ENCODE assay signal across 8 cellular contexts in genomic region chr22:37848587-37849088, GRCh38. TPM values are rescaled to one million over a fixed set of nuclear protein-coding genes. Genes with fewer than 3 reads are reported as not detected.
DNase-seq lines count a peak whose midpoint lies in the region; ATAC-seq, FAIRE-seq and TF ChIP-seq lines count a peak whose summit lies in the region.

No MANE protein-coding gene starts in this region.

- dilution Hi-C loops in keratinocyte (cut with MboI; ENCODE audit: extremely low pct_ligation_motif_present, low sequenced_read_pairs), result no loop called here

- TF ChIP-seq CTCF in Calu3 (IDR thresholded peaks at IDR 0.05; ENCODE audit: unreplicated experiment) (no peak), MM.1S (IDR thresholded peaks at IDR 0.05; ENCODE audit: low read length) (no peak), adrenal gland (IDR thresholded peaks at IDR 0.05) (no peak), keratinocyte (optimal IDR thresholded peaks at IDR 0.05 in 1 of 3, IDR thresholded peaks at IDR 0.05 in 1 of 3, conservative IDR thresholded peaks at IDR 0.05 in 1 of 3; ENCODE audit: extremely low read depth in 1 of 3, insufficient read depth in 2 of 3, low read length in 3 of 3) (no peak), stomach (IDR thresholded peaks at IDR 0.05) (no peak)

- CTCF ChIA-PET in Calu3 (lab: Charles Lee), result no interaction called here

- H3K9me2 ChIP-seq in MM.1S (replicated peaks; ENCODE audit: insufficient read depth, low read length), result no peaks in the 10 kb centered on the region

- H3K9me3 ChIP-seq in MM.1S (replicated peaks; ENCODE audit: insufficient read depth, low read length) (no peaks in the 10 kb centered on the region), adrenal gland (replicated peaks in 1 of 3) (no peaks in the 10 kb centered on the region), keratinocyte (ENCODE audit: control insufficient read depth, low read depth, low read length) (no peaks in the 10 kb centered on the region), stomach (no peaks in the 10 kb centered on the region)

- TF ChIP-seq EP300 in stomach (IDR thresholded peaks at IDR 0.05), result no peak

- BruUV-seq in Calu3 (replicated peaks; lab: Mats Ljungman, UMichigan), result TSS peak; percentile 93

- H3K36me3 Mint-ChIP-seq in Calu3 (ENCODE audit: insufficient read depth, unreplicated experiment), result peaks cover 71% of the 10 kb centered on the region

- H3K79me2 ChIP-seq in MM.1S (ENCODE audit: low read length) (peaks cover 50% of the 10 kb centered on the region), keratinocyte (ENCODE audit: control insufficient read depth, insufficient read depth, low read length) (peaks cover 52% of the 10 kb centered on the region)

- H4K20me1 ChIP-seq in MM.1S (ENCODE audit: insufficient read depth, low read length), result no peaks in the 10 kb centered on the region
- peaks cover 4% of the 10 kb centered on the region for H4K20me1 ChIP-seq in keratinocyte (ENCODE audit: control insufficient read depth, extremely low read depth, insufficient read depth, low read length)

- H3K4me1 Mint-ChIP-seq in Calu3 (ENCODE audit: low read depth, unreplicated experiment), result peaks cover 24% of the 10 kb centered on the region

- no peaks in the 10 kb centered on the region for H3K9me1 ChIP-seq in keratinocyte (ENCODE audit: control insufficient read depth, extremely low read depth, insufficient read depth, low read length)

- H3K4me3 Mint-ChIP-seq in Calu3 (ENCODE audit: low read depth, unreplicated experiment), result peak overlapping the region; percentile 85

- TF ChIP-seq POLR2A in adrenal gland (IDR thresholded peaks at IDR 0.05) (no peak), stomach (IDR thresholded peaks at IDR 0.05) (no peak)

- WGBS in adrenal gland, 4 donors, result 34 to 42% (median 36%) methylated on average over 27 of the region's 27 CpGs
- 15 to 36% (median 27%) methylated on average over 27 of the region's 27 CpGs for WGBS in stomach, 5 donors

- intact Hi-C loops in Calu3 (cut with micrococcal nuclease; ENCODE audit: unreplicated experiment), result no loop called here
- intact Hi-C loops in adrenal gland (cut with DNase I), result no loop called here
- intact Hi-C loops in stomach (cut with DNase I; ENCODE audit: low total_unique reads), result no loop called here

- no peaks in the 10 kb centered on the region for H3K9me3 Mint-ChIP-seq in Calu3 (ENCODE audit: low read depth, unreplicated experiment)

- peaks cover 13% of the 10 kb centered on the region; the same call in 1 of the 2 replicates for H3F3A ChIP-seq in MM.1S (ENCODE audit: insufficient read depth, low read length)

- DNase-seq in Calu3 (no peak), MM.1S (no peak), adrenal gland (no peak), keratinocyte (ENCODE audit: low read depth, low spot score) (no peak), stomach (no peak), kidney glomerular epithelial cell (lab: John Stamatoyannopoulos, UW) (no peak)
- DNase-seq in effector CD8-positive, alpha-beta T cell (lab: John Stamatoyannopoulos, UW), result no peak

- H3K9ac ChIP-seq in MM.1S (ENCODE audit: low read length) (peak overlapping the region; percentile 87; the same call in 1 of the 2 replicates), keratinocyte (ENCODE audit: control insufficient read depth, extremely low read depth, insufficient read depth, low read length) (peak overlapping the region; percentile 83)

- H3K27ac Mint-ChIP-seq in Calu3 (ENCODE audit: unreplicated experiment), result peak overlapping the region; percentile 79

- peak overlapping the region; percentile 88 for H3K4me3 ChIP-seq in MM.1S (ENCODE audit: low read length)
- peak overlapping the region; percentile 0 to 85 (median 74) for H3K4me3 ChIP-seq in adrenal gland
- H3K4me3 ChIP-seq in keratinocyte (ENCODE audit: control insufficient read depth in 2 of 3, extremely low read depth in 1 of 3, insufficient read depth in 2 of 3, low read depth in 1 of 3, low read length in 3 of 3), result peak overlapping the region; percentile 70 to 85 (median 80)
- peak overlapping the region; percentile 74 to 92 (median 84) for H3K4me3 ChIP-seq in stomach

- H3K27ac ChIP-seq in MM.1S (ENCODE audit: low read length) (peak overlapping the region; percentile 60; the same call in 1 of the 2 replicates), adrenal gland (peak overlapping the region; percentile 64 to 96 (median 78)), keratinocyte (ENCODE audit: control insufficient read depth, insufficient read depth, low read length) (peak overlapping the region; percentile 91), stomach (peak overlapping the region; percentile 85 to 93 (median 92))

- H3K4me2 ChIP-seq in MM.1S (ENCODE audit: low read depth, low read length), result peak overlapping the region; percentile 77
- H3K4me2 ChIP-seq in keratinocyte (ENCODE audit: control insufficient read depth, extremely low read depth, insufficient read depth, low read depth, low read length), result peak overlapping the region; percentile 76

- peak overlapping the region; percentile 87 for H2AFZ ChIP-seq in MM.1S (ENCODE audit: low read length)
- peak overlapping the region; percentile 70 for H2AFZ ChIP-seq in keratinocyte (ENCODE audit: control insufficient read depth, low read length)

- FAIRE-seq in keratinocyte (lab: Jason Lieb, UNC), result no peak

- no peaks in the 10 kb centered on the region for H3K27me3 Mint-ChIP-seq in Calu3 (ENCODE audit: unreplicated experiment)

- ATAC-seq in GM18520 (IDR thresholded peaks at IDR 0.05; ENCODE audit: unreplicated experiment), result no peak

- H3K36me3 ChIP-seq in MM.1S (replicated peaks; ENCODE audit: insufficient read depth, low read length) (peaks cover 4% of the 10 kb centered on the region; the same call in 1 of the 2 replicates), adrenal gland (replicated peaks in 1 of 2) (peaks cover 0 to 21% of the 10 kb centered on the region in 2 donors), keratinocyte (ENCODE audit: control insufficient read depth in 2 of 2, extremely low read depth in 1 of 2, insufficient read depth in 2 of 2, low read length in 2 of 2) (peaks cover 13 to 24% of the 10 kb centered on the region in 2 experiments), stomach (peaks cover 19 to 30% (median 27%) of the 10 kb centered on the region in 4 donors)

- no peaks in the 10 kb centered on the region for H3K27me3 ChIP-seq in MM.1S (replicated peaks; ENCODE audit: insufficient read depth, low read length)
- no peaks in the 10 kb centered on the region for H3K27me3 ChIP-seq in adrenal gland
- H3K27me3 ChIP-seq in keratinocyte (ENCODE audit: control insufficient read depth, extremely low read depth, insufficient read depth, low read length), result no peaks in the 10 kb centered on the region
- no peaks in the 10 kb centered on the region for H3K27me3 ChIP-seq in stomach

- H3K4me1 ChIP-seq in MM.1S (ENCODE audit: low read length) (0 out of 2 replicates have a peak, but pooled peaks cover 4% of the 10 kb centered on the region), adrenal gland (replicated peaks in 1 of 2) (peaks cover 17 to 22% of the 10 kb centered on the region in 2 donors), keratinocyte (ENCODE audit: control insufficient read depth, extremely low read depth, insufficient read depth, low read length) (peaks cover 12% of the 10 kb centered on the region), stomach (peaks cover 24 to 51% (median 42%) of the 10 kb centered on the region in 4 donors)

RNA-seq across cellular contexts. Expression of gene EIF3L, which starts 0.6 kb away (rescaled TPM):
- total RNA-seq in Calu3 (2022) (287 and 402 TPM in 2 replicates), adrenal gland (100 to 1,000 TPM; 188 to 474 (median 396) TPM), stomach (100 to 1,000 TPM; 271 to 452 (median 385) TPM)
- polyA plus RNA-seq in adrenal gland (100 to 1,000 TPM; 210 to 425 (median 291) TPM), keratinocyte (517 to 639 TPM (median 592 TPM) in 3 replicates), stomach (100 to 1,000 TPM; 254 to 657 (median 378) TPM)
- polyA plus RNA-seq in keratinocyte (2011; ENCODE audit: low read depth), result 523 TPM
- 449 and 696 TPM in 2 replicates for polyA plus RNA-seq in keratinocyte (2011; cell fraction: cytosol; rRNA removed)
- 232 and 239 TPM in 2 replicates for polyA plus RNA-seq in keratinocyte (2011; cell fraction: nucleus; rRNA removed)
- polyA plus RNA-seq in keratinocyte (2012; ENCODE audit: low replicate concordance), result 521 and 631 TPM in 2 replicates
- polyA minus RNA-seq in keratinocyte, result 346 to 803 TPM (median 729 TPM) in 3 replicates
- 232 TPM for polyA minus RNA-seq in keratinocyte (2011; cell fraction: cytosol; rRNA and poly(A)+ RNA removed)
- polyA minus RNA-seq in keratinocyte (2011; cell fraction: nucleus; rRNA and poly(A)+ RNA removed), result 117 and 178 TPM in 2 replicates

RNA-seq across cellular contexts. Expression of gene ANKRD54, which starts 4.5 kb away (rescaled TPM):
- 23.9 and 27.1 TPM in 2 replicates for total RNA-seq in Calu3 (2022)
- total RNA-seq in adrenal gland, result 100 to 1,000 TPM in 1 of 8 donors, 10 to 100 TPM in 7; 24.0 to 114 (median 42.2) TPM
- polyA plus RNA-seq in adrenal gland, result 10 to 100 TPM; 32.9 to 44.1 (median 40.6) TPM
- 12.3 to 19.4 TPM (median 17.1 TPM) in 3 replicates for polyA plus RNA-seq in keratinocyte
- polyA plus RNA-seq in keratinocyte (2011; ENCODE audit: low read depth), result 8.2 TPM
- polyA plus RNA-seq in keratinocyte (2011; cell fraction: cytosol; rRNA removed), result 12.7 and 20.3 TPM in 2 replicates
- 20.8 and 24.7 TPM in 2 replicates for polyA plus RNA-seq in keratinocyte (2011; cell fraction: nucleus; rRNA removed)
- 14.2 and 16.9 TPM in 2 replicates for polyA plus RNA-seq in keratinocyte (2012; ENCODE audit: low replicate concordance)
- 15.0 to 57.4 TPM (median 21.8 TPM) in 3 replicates for polyA minus RNA-seq in keratinocyte
- polyA minus RNA-seq in keratinocyte (2011; cell fraction: cytosol; rRNA and poly(A)+ RNA removed), result 36.4 TPM
- polyA minus RNA-seq in keratinocyte (2011; cell fraction: nucleus; rRNA and poly(A)+ RNA removed), result 7.5 and 7.9 TPM in 2 replicates
- 100 to 1,000 TPM in 1 of 5 donors, 10 to 100 TPM in 3, 1 to 10 TPM in 1; 6.8 to 210 (median 18.3) TPM for total RNA-seq in stomach
- 10 to 100 TPM; 12.5 to 19.0 (median 14.8) TPM for polyA plus RNA-seq in stomach

RNA-seq across cellular contexts. Expression of gene GALR3, which starts 25.5 kb away (rescaled TPM):
- 0.31 TPM in 1 of 2 replicates, not detected in the other for total RNA-seq in Calu3 (2022)
- total RNA-seq in adrenal gland, result under 1 TPM in 1 of 8 donors, not detected in 7; 0.19 TPM
- not detected for polyA plus RNA-seq in adrenal gland
- polyA plus RNA-seq in keratinocyte, result not detected in 3 replicates
- polyA plus RNA-seq in keratinocyte (2011; ENCODE audit: low read depth), result not detected
- not detected in 2 replicates for polyA plus RNA-seq in keratinocyte (2011; cell fraction: cytosol; rRNA removed)
- not detected in 2 replicates for polyA plus RNA-seq in keratinocyte (2011; cell fraction: nucleus; rRNA removed)
- not detected in 2 replicates for polyA plus RNA-seq in keratinocyte (2012; ENCODE audit: low replicate concordance)
- polyA minus RNA-seq in keratinocyte, result not detected in 3 replicates
- not detected for polyA minus RNA-seq in keratinocyte (2011; cell fraction: cytosol; rRNA and poly(A)+ RNA removed)
- not detected in 2 replicates for polyA minus RNA-seq in keratinocyte (2011; cell fraction: nucleus; rRNA and poly(A)+ RNA removed)
- not detected for total RNA-seq in stomach
- not detected for polyA plus RNA-seq in stomach

RNA-seq across cellular contexts. Expression of gene GCAT, which starts 40.9 kb away (rescaled TPM):
- 22.7 and 29.9 TPM in 2 replicates for total RNA-seq in Calu3 (2022)
- total RNA-seq in adrenal gland, result 10 to 100 TPM; 20.5 to 87.9 (median 30.4) TPM
- polyA plus RNA-seq in adrenal gland, result 10 to 100 TPM; 18.2 to 37.2 (median 37.1) TPM
- 8.2 to 8.5 TPM (median 8.4 TPM) in 3 replicates for polyA plus RNA-seq in keratinocyte
- polyA plus RNA-seq in keratinocyte (2011; ENCODE audit: low read depth), result 9.2 TPM
- polyA plus RNA-seq in keratinocyte (2011; cell fraction: cytosol; rRNA removed), result 6.1 and 12.1 TPM in 2 replicates
- 6.6 and 8.2 TPM in 2 replicates for polyA plus RNA-seq in keratinocyte (2011; cell fraction: nucleus; rRNA removed)
- 8.4 and 13.9 TPM in 2 replicates for polyA plus RNA-seq in keratinocyte (2012; ENCODE audit: low replicate concordance)
- polyA minus RNA-seq in keratinocyte, result 6.7 to 11.5 TPM (median 9.6 TPM) in 3 replicates
- 28.4 TPM for polyA minus RNA-seq in keratinocyte (2011; cell fraction: cytosol; rRNA and poly(A)+ RNA removed)
- 3.2 and 4.5 TPM in 2 replicates for polyA minus RNA-seq in keratinocyte (2011; cell fraction: nucleus; rRNA and poly(A)+ RNA removed)
- 100 to 1,000 TPM in 2 of 5 donors, 10 to 100 TPM in 1, under 1 TPM in 1, not detected in 1; 0.45 to 158 (median 60.4) TPM for total RNA-seq in stomach
- 10 to 100 TPM; 18.2 to 27.2 (median 23.4) TPM for polyA plus RNA-seq in stomach

RNA-seq across cellular contexts. Expression of gene MICALL1, which starts 57.5 kb away (rescaled TPM):
- total RNA-seq in Calu3 (2022) (60.7 and 69.7 TPM in 2 replicates), adrenal gland (10 to 100 TPM; 14.5 to 25.2 (median 17.7) TPM), stomach (100 to 1,000 TPM in 3 of 5 donors, 10 to 100 TPM in 2; 31.4 to 155 (median 112) TPM)
- polyA plus RNA-seq in adrenal gland (10 to 100 TPM in 1 of 3 donors, 1 to 10 TPM in 2; 5.7 to 14.0 (median 6.6) TPM), keratinocyte (42.8 to 108 TPM (median 65.0 TPM) in 3 replicates), stomach (10 to 100 TPM; 17.7 to 55.1 (median 35.6) TPM)
- 129 TPM for polyA plus RNA-seq in keratinocyte (2011; ENCODE audit: low read depth)
- 66.6 and 126 TPM in 2 replicates for polyA plus RNA-seq in keratinocyte (2011; cell fraction: cytosol; rRNA removed)
- 112 and 147 TPM in 2 replicates for polyA plus RNA-seq in keratinocyte (2011; cell fraction: nucleus; rRNA removed)
- polyA plus RNA-seq in keratinocyte (2012; ENCODE audit: low replicate concordance), result 95.6 and 125 TPM in 2 replicates
- 103 to 224 TPM (median 138 TPM) in 3 replicates for polyA minus RNA-seq in keratinocyte
- polyA minus RNA-seq in keratinocyte (2011; cell fraction: cytosol; rRNA and poly(A)+ RNA removed), result 245 TPM
- 113 and 133 TPM in 2 replicates for polyA minus RNA-seq in keratinocyte (2011; cell fraction: nucleus; rRNA and poly(A)+ RNA removed)
